ENCODE assay signal across 22 cellular contexts in genomic region chr7:143271240-143271639, GRCh38. TPM values are rescaled to one million over a fixed set of nuclear protein-coding genes. Genes with fewer than 3 reads are reported as not detected.
DNase-seq lines count a peak whose midpoint lies in the region; ATAC-seq and TF ChIP-seq lines count a peak whose summit lies in the region.
"Had no signal": no experiment of that assay in that cellular context is flagged by ENCODE, and none has a peak within 500 bp of the region (broad histone marks: within the 10 kb centered on the region; RNA-seq: fewer than 3 reads in every experiment).

No MANE protein-coding gene starts in this region.

- CTCF ChIA-PET in CD8-positive, alpha-beta T cell (lab: Charles Lee) = interaction anchor here (1.5 to 2.8 kb wide), 3 partner anchors 28 to 35 kb away, joined by 4 to 9 read pairs (median 5); no protein-coding TSS in a partner anchor

- no peak overlapping the region for H3K4me3 Mint-ChIP-seq in activated T-cell treated with anti-CD3 and anti-CD28 coated beads, Interleukin-2, amount 50 U/mL, for 24 hours
- no peak overlapping the region for H3K4me3 Mint-ChIP-seq in CD8-positive, alpha-beta T cell
- H3K4me3 Mint-ChIP-seq in T-helper 17 cell = no peak overlapping the region
- no peak overlapping the region for H3K4me3 Mint-ChIP-seq in stimulated activated effector memory CD8-positive, alpha-beta T cell treated with anti-CD3 and anti-CD28 coated beads, Interleukin-12 subunit alpha, Interleukin-12 subunit beta, amount 100 ng/mL, for 72 hours
- H3K4me3 Mint-ChIP-seq: CD4-positive, alpha-beta T cell; HFFc6 had no signal

- H3K27ac Mint-ChIP-seq in activated T-cell treated with anti-CD3 and anti-CD28 coated beads, Interleukin-2, amount 50 U/mL, for 24 hours = peak overlapping the region; percentile 54
- H3K27ac Mint-ChIP-seq in CD8-positive, alpha-beta T cell = peak overlapping the region; percentile 69
- H3K27ac Mint-ChIP-seq in T-helper 17 cell = peak overlapping the region; percentile 87
- no peak overlapping the region for H3K27ac Mint-ChIP-seq in stimulated activated effector memory CD8-positive, alpha-beta T cell treated with anti-CD3 and anti-CD28 coated beads, Interleukin-12 subunit alpha, Interleukin-12 subunit beta, amount 100 ng/mL, for 72 hours
- H3K27ac Mint-ChIP-seq: HFFc6 had no signal

- peaks cover 27% of the 10 kb centered on the region for H3K4me1 Mint-ChIP-seq in activated T-cell treated with anti-CD3 and anti-CD28 coated beads, Interleukin-2, amount 50 U/mL, for 24 hours (ENCODE audit: low read depth)
- peaks cover 13% of the 10 kb centered on the region for H3K4me1 Mint-ChIP-seq in CD8-positive, alpha-beta T cell (ENCODE audit: low read depth)
- peaks cover 11% of the 10 kb centered on the region for H3K4me1 Mint-ChIP-seq in T-helper 17 cell
- H3K4me1 Mint-ChIP-seq in stimulated activated effector memory CD8-positive, alpha-beta T cell treated with anti-CD3 and anti-CD28 coated beads, Interleukin-12 subunit alpha, Interleukin-12 subunit beta, amount 100 ng/mL, for 72 hours = peaks cover 11% of the 10 kb centered on the region

- POLR2A ChIA-PET in CD8-positive, alpha-beta T cell (lab: Charles Lee) = interaction anchor here (0.7 to 1.4 kb wide), 2 partner anchors 8 to 46 kb away, joined by 3 to 4 read pairs; no protein-coding TSS in a partner anchor

- peaks cover 56% of the 10 kb centered on the region for H3K36me3 Mint-ChIP-seq in activated T-cell treated with anti-CD3 and anti-CD28 coated beads, Interleukin-2, amount 50 U/mL, for 24 hours (ENCODE audit: low read depth)
- peaks cover 37% of the 10 kb centered on the region for H3K36me3 Mint-ChIP-seq in CD8-positive, alpha-beta T cell
- peaks cover 2% of the 10 kb centered on the region for H3K36me3 Mint-ChIP-seq in T-helper 17 cell (ENCODE audit: low read depth)
- H3K36me3 Mint-ChIP-seq in stimulated activated effector memory CD8-positive, alpha-beta T cell treated with anti-CD3 and anti-CD28 coated beads, Interleukin-12 subunit alpha, Interleukin-12 subunit beta, amount 100 ng/mL, for 72 hours = peaks cover 52% of the 10 kb centered on the region

- no peaks in the 10 kb centered on the region for H3K9me3 ChIP-seq in CD8-positive, alpha-beta T cell (ENCODE audit: low read length)
- H3K9me3 ChIP-seq in T-helper 17 cell (ENCODE audit: control insufficient read depth, low read length, poor library complexity, severe bottlenecking) = no peaks in the 10 kb centered on the region
- no peaks in the 10 kb centered on the region for H3K9me3 ChIP-seq in prostate gland

- H3K27me3 ChIP-seq in CD8-positive, alpha-beta T cell (ENCODE audit: insufficient read depth, low read length) = no peaks in the 10 kb centered on the region
- no peaks in the 10 kb centered on the region for H3K27me3 ChIP-seq in prostate gland (replicated peaks; ENCODE audit: insufficient read depth)

- H3K27ac ChIP-seq in CD8-positive, alpha-beta T cell (ENCODE audit: low read depth, low read length) = no peak overlapping the region
- no peak overlapping the region for H3K27ac ChIP-seq in prostate gland
- H3K27ac ChIP-seq: C4-2B had no signal

- no peaks in the 10 kb centered on the region for H3K9me3 Mint-ChIP-seq in activated T-cell treated with anti-CD3 and anti-CD28 coated beads, Interleukin-2, amount 50 U/mL, for 24 hours
- no peaks in the 10 kb centered on the region for H3K9me3 Mint-ChIP-seq in CD8-positive, alpha-beta T cell
- no peaks in the 10 kb centered on the region for H3K9me3 Mint-ChIP-seq in stimulated activated effector memory CD8-positive, alpha-beta T cell treated with anti-CD3 and anti-CD28 coated beads, Interleukin-12 subunit alpha, Interleukin-12 subunit beta, amount 100 ng/mL, for 72 hours
- H3K9me3 Mint-ChIP-seq: CD4-positive, alpha-beta T cell; HFFc6 had no signal

- WGBS in prostate gland = 83% methylated on average over 1 of the region's 1 CpG

- no peak for TF ChIP-seq POLR2A in prostate gland (IDR thresholded peaks at IDR 0.05)

- H3K27me3 Mint-ChIP-seq in activated T-cell treated with anti-CD3 and anti-CD28 coated beads, Interleukin-2, amount 50 U/mL, for 24 hours = no peaks in the 10 kb centered on the region
- no peaks in the 10 kb centered on the region for H3K27me3 Mint-ChIP-seq in CD8-positive, alpha-beta T cell (ENCODE audit: low read depth)
- H3K27me3 Mint-ChIP-seq in T-helper 17 cell = no peaks in the 10 kb centered on the region
- H3K27me3 Mint-ChIP-seq: CD4-positive, alpha-beta T cell had no signal

- H3K4me1 ChIP-seq in CD8-positive, alpha-beta T cell (ENCODE audit: insufficient read depth, low read length) = no peaks in the 10 kb centered on the region
- no peaks in the 10 kb centered on the region for H3K4me1 ChIP-seq in prostate gland (replicated peaks)

- peaks cover 16% of the 10 kb centered on the region for H3K36me3 ChIP-seq in CD8-positive, alpha-beta T cell (ENCODE audit: insufficient read depth, low read length)
- peaks cover 0 to 12% of the 10 kb centered on the region in 2 donors for H3K36me3 ChIP-seq in prostate gland

- no peak for ATAC-seq in CD8-positive, alpha-beta T cell
- ATAC-seq in T-helper 17 cell (no peak), SK-N-SH treated with all-trans-retinoic acid at 6 μM for 48 hours (no peak)
- ATAC-seq in stimulated activated effector memory CD8-positive, alpha-beta T cell treated with anti-CD3 and anti-CD28 coated beads, Interleukin-12 subunit alpha, Interleukin-12 subunit beta, amount 100 ng/mL, for 72 hours = peak; percentile 34
- ATAC-seq: GM12878, HCT116 had no signal

- intact Hi-C loops in CD8-positive, alpha-beta T cell (cut with DNase I, micrococcal nuclease) = no loop called here
- intact Hi-C loops in prostate gland (cut with DNase I) = no loop called here

- no peak for DNase-seq in activated T-cell treated with anti-CD3 and anti-CD28 coated beads, Interleukin-2, amount 50 U/mL, for 24 hours
- DNase-seq in activated T-cell treated with anti-CD3 and anti-CD28 coated beads for 4 hours (no peak), T-helper 17 cell (no peak), prostate gland (ENCODE audit: low spot score) (no peak)
- no peak for DNase-seq in CD8-positive, alpha-beta T cell
- no peak for DNase-seq in stimulated activated effector memory CD8-positive, alpha-beta T cell treated with anti-CD3 and anti-CD28 coated beads, Interleukin-12 subunit alpha, Interleukin-12 subunit beta, amount 100 ng/mL, for 72 hours (ENCODE audit: low spot score in 2 of 2)
- DNase-seq: ACHN; CD4-positive, alpha-beta T cell; COR-L47; DMS 273 treated with DMSO at 0.1 percent for 48 hours; DMS53; DND-41; EL; GOT3; H7; HFFc6; IMR-90 had no signal

- TF ChIP-seq CTCF in CD8-positive, alpha-beta T cell (IDR thresholded peaks at IDR 0.05) = no peak
- no peak for TF ChIP-seq CTCF in prostate gland (IDR thresholded peaks at IDR 0.05)

- H3K4me3 ChIP-seq in CD8-positive, alpha-beta T cell (ENCODE audit: low read depth, low read length) = no peak overlapping the region
- H3K4me3 ChIP-seq in prostate gland = no peak overlapping the region
- H3K4me3 ChIP-seq: GM12878 had no signal

TF ChIP-seq in SK-N-SH treated with all-trans-retinoic acid at 6 μM for 48 hours, 23 proteins besides CTCF, POLR2A, EP300 and RAD21 (continues in another document):
- TF ChIP-seq ZC3H10 (CRISPR knock-in tag; IDR thresholded peaks at IDR 0.05) (no peak), OSR1 (CRISPR knock-in tag; IDR thresholded peaks at IDR 0.05) (no peak), CREB5 (CRISPR knock-in tag; IDR thresholded peaks at IDR 0.05; ENCODE audit: low read depth) (no peak), RARB (CRISPR knock-in tag; IDR thresholded peaks at IDR 0.05) (no peak), POU6F1 (CRISPR knock-in tag; IDR thresholded peaks at IDR 0.05; ENCODE audit: borderline replicate concordance, low read depth) (no peak), BACH2 (CRISPR knock-in tag; IDR thresholded peaks at IDR 0.05; ENCODE audit: borderline replicate concordance) (no peak), ISL1 (CRISPR knock-in tag; IDR thresholded peaks at IDR 0.05) (no peak), ESRRG (CRISPR knock-in tag; IDR thresholded peaks at IDR 0.05) (no peak), ZNF565 (CRISPR knock-in tag; conservative IDR thresholded peaks at IDR 0.05; ENCODE audit: low read depth) (no peak), ZNF8 (CRISPR knock-in tag; IDR thresholded peaks at IDR 0.05) (no peak), PPARA (CRISPR knock-in tag; IDR thresholded peaks at IDR 0.05; ENCODE audit: borderline replicate concordance) (no peak)

RNA-seq across cellular contexts. Expression of gene GSTK1, which starts 8.0 kb away (rescaled TPM):
- total RNA-seq in CD8-positive, alpha-beta T cell = 100 to 1,000 TPM; 200 to 208 TPM
- total RNA-seq in T-helper 17 cell (100 to 1,000 TPM; 428 to 433 TPM), prostate gland (100 to 1,000 TPM; 134 to 153 TPM)

RNA-seq across cellular contexts. Expression of gene TMEM139, which starts 13.5 kb away (rescaled TPM):
- total RNA-seq in CD8-positive, alpha-beta T cell = under 1 TPM in 1 of 2 experiments, not detected in 1; 0.24 TPM
- total RNA-seq in T-helper 17 cell (under 1 TPM; 0.77 to 0.86 TPM), prostate gland (1 to 10 TPM in 1 of 2 donors, under 1 TPM in 1; 0.51 to 7.7 TPM)
- total RNA-seq: G401, IMR-90 had no signal

RNA-seq across cellular contexts. Expression of gene CASP2, which starts 16.9 kb away (rescaled TPM):
- 10 to 100 TPM; 16.0 to 19.1 TPM for total RNA-seq in CD8-positive, alpha-beta T cell
- 10 to 100 TPM; 49.3 to 52.5 TPM for total RNA-seq in T-helper 17 cell
- 10 to 100 TPM; 19.6 to 20.2 TPM for total RNA-seq in prostate gland

RNA-seq across cellular contexts. Expression of gene CLCN1, which starts 44.7 kb away (rescaled TPM):
- not detected for total RNA-seq in CD8-positive, alpha-beta T cell
- total RNA-seq in T-helper 17 cell (not detected), prostate gland (under 1 TPM in 1 of 2 donors, not detected in 1; 0.23 TPM)
- total RNA-seq: CD4-positive, alpha-beta T cell; G401; GM12878; HFFc6; IMR-90 had no signal

RNA-seq across cellular contexts. Expression of gene TAS2R40, which starts 49.4 kb away (rescaled TPM):
- not detected for total RNA-seq in CD8-positive, alpha-beta T cell
- total RNA-seq in T-helper 17 cell = not detected
- not detected for total RNA-seq in prostate gland
- total RNA-seq: CD4-positive, alpha-beta T cell; G401; GM12878; H7; HFFc6; IMR-90 had no signal
